1 cellular context compared by ENCODE assay signal in genomic region chr12:93153321-93153720, GRCh38.
TF ChIP-seq lines count a peak whose summit lies in the region.

No MANE protein-coding gene starts in this region.

TF ChIP-seq in H1, 55 proteins besides CTCF, POLR2A, EP300 and RAD21:
- TF ChIP-seq CHD1 (IDR thresholded peaks at IDR 0.05; ENCODE audit: low read depth, low read length) = no peak
- TF ChIP-seq SP4 (IDR thresholded peaks at IDR 0.05; ENCODE audit: low read length) = no peak
- TF ChIP-seq TAF1 (IDR thresholded peaks at IDR 0.05; ENCODE audit: low read depth, low read length) = no peak
- no peak for TF ChIP-seq KDM1A (IDR thresholded peaks at IDR 0.05; ENCODE audit: borderline replicate concordance, low read length)
- no peak for TF ChIP-seq SIRT6 (IDR thresholded peaks at IDR 0.05; ENCODE audit: low read length)
